23 cellular contexts compared by ENCODE assay signal in genomic region chr6:160804639-160805038, GRCh38.
"Had no signal": no experiment of that assay in that cellular context is flagged by ENCODE, and none has a peak within 500 bp of the region (broad histone marks: within the 10 kb centered on the region; RNA-seq: fewer than 3 reads in every experiment).

No MANE protein-coding gene starts in this region.

- H3K9me3 ChIP-seq: MG63, SJSA1 had no signal

- FAIRE-seq: HTR-8/SVneo, RCC 7860 had no signal

- H3K27me3 ChIP-seq: MG63, SJSA1 had no signal

- H3K27ac ChIP-seq: HL-60, SJSA1, SK-N-MC had no signal

- H3K4me1 ChIP-seq: SJSA1 had no signal

- H3K4me3 ChIP-seq: MG63, SJSA1, SK-N-MC had no signal

- DNase-seq: Karpas-422, KG1, MG63, NCI-H1092 treated with DMSO at 0.1 percent for 48 hours, NCI-H1436, NCI-H187, NCI-H2029, NCI-H2081 treated with DMSO at 0.1 percent for 48 hours, NCI-H2171, NCI-H226, NCI-H446, NCI-H510A, NCI-H524 treated with DMSO at 0.1 percent for 48 hours, NCI-H69, NCI-H774, Right ventricle myocardium superior, RPMI8226, SIG-M5 had no signal

- H3K36me3 ChIP-seq: MG63, SJSA1 had no signal
